In the genomic region with DNA sequence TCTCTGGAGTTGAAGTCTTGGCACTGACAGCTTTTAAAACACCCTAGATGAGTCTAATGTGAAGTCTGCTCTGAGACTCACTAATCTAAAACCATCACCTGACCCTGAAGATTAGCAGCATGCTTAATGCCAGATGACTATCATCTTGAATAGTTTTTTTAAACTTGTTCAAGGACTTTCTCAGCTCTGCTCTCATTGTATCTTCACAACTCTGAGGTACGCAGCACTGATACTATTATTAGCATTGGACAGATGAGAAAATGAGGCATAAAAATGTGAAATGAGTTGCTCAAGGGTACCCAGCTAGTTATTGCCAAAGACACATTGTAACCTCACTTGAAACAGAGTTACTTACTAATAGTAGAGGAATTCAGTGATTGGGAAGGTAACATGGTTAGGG, we compare ENCODE assay signal across 8 cellular contexts. TPM values are rescaled to one million over a fixed set of nuclear protein-coding genes. Genes with fewer than 3 reads are reported as not detected.
DNase-seq lines count a peak whose midpoint lies in the region; ATAC-seq, FAIRE-seq and TF ChIP-seq lines count a peak whose summit lies in the region.
"Had no signal": no experiment of that assay in that cellular context is flagged by ENCODE, and none has a peak within 500 bp of the region (broad histone marks: within the 10 kb centered on the region; RNA-seq: fewer than 3 reads in every experiment).

No MANE protein-coding gene starts in this region.

- TF ChIP-seq CTCF in cardiac fibroblast (IDR thresholded peaks at IDR 0.05; ENCODE audit: low read depth, low read length), result no peak

- peak; percentile 56 for DNase-seq in ELR (ENCODE audit: low read depth)
- DNase-seq in LHCN-M2 (ENCODE audit: low read depth), result peak; percentile 74
- DNase-seq in cardiac fibroblast (ENCODE audit: low read depth in 2 of 2), result peak; percentile 36 to 75
- DNase-seq in non-pigmented ciliary epithelial cell (ENCODE audit: low read depth), result peak; percentile 28
- DNase-seq in GM19239 (ENCODE audit: insufficient read length, low spot score), result no peak
- DNase-seq in COLO829 (ENCODE audit: low spot score), result no peak
- DNase-seq: activated CD8-positive, alpha-beta memory T cell treated with anti-CD3 and anti-CD28 coated beads for 24 hours had no signal

- FAIRE-seq in GM19239 (lab: Jason Lieb, UNC), result no peak

- no peak for ATAC-seq in GM18858 (IDR thresholded peaks at IDR 0.05; ENCODE audit: unreplicated experiment)

- H3K4me3 ChIP-seq in cardiac fibroblast (replicated peaks in 1 of 2; ENCODE audit: low read depth in 2 of 2, low read length in 2 of 2), result no peak overlapping the region

RNA-seq across cellular contexts. Expression of gene SLC38A1, which starts 4.8 kb away (rescaled TPM):
- total RNA-seq in LHCN-M2 (2014; rRNA removed), result 89.6 and 118 TPM in 2 replicates
- polyA plus RNA-seq in LHCN-M2 (2012), result 16.3 TPM

Comparison
In these comparisons a context has a peak if more than half of its experiments do, and no peak if none do; other contexts are left out.
1. DNase-seq: peak in ELR (single experiment), LHCN-M2 (single experiment), cardiac fibroblast (2 of 2) and non-pigmented ciliary epithelial cell (single experiment); none in GM19239 (single experiment) and COLO829 (single experiment).